ENCODE assay signal across 2 cellular contexts in the genomic region with DNA sequence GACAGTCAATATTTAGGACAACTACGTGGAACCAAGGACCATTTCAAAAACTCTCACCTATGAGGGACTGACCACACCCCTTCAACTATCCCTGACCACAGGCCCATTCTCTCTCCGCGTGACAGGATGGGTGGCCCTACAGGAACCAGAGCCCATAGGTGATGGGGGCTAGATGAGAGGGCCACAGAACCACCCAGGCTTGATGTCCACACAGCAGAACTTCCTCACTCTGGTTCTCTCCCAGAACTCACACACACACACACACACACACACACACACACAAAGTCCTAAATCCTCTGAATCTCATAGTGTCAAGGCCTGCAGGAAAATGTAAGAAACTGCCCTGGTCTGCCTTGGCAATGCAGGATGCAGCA.
TF ChIP-seq lines count a peak whose summit lies in the region.

No MANE protein-coding gene starts in this region.

TF ChIP-seq in HepG2, 621 proteins besides CTCF, POLR2A, EP300 and RAD21:
- 0 out of 2 replicates have a peak, but pooled peaks have one; percentile 15 for TF ChIP-seq ZNF225 (CRISPR knock-in tag; IDR thresholded peaks at IDR 0.05)
- TF ChIP-seq ZBTB7B (CRISPR knock-in tag; IDR thresholded peaks at IDR 0.05), result no peak
- 0 out of 2 replicates have a peak, but pooled peaks have one; percentile 6 for TF ChIP-seq ZNF605 (CRISPR knock-in tag; IDR thresholded peaks at IDR 0.05)
- 0 out of 2 replicates have a peak, but pooled peaks have one; percentile 35 for TF ChIP-seq SRY (CRISPR knock-in tag; IDR thresholded peaks at IDR 0.05)

TF ChIP-seq in GM12891, 5 proteins besides CTCF, POLR2A, EP300 and RAD21:
- TF ChIP-seq SPI1 (IDR thresholded peaks at IDR 0.05; ENCODE audit: low read depth, low read length) (no peak), POU2F2 (IDR thresholded peaks at IDR 0.05; ENCODE audit: low read depth, low read length) (no peak), POLR2AphosphoS5 (IDR thresholded peaks at IDR 0.05; ENCODE audit: low read depth, low read length) (no peak), TAF1 (IDR thresholded peaks at IDR 0.05; ENCODE audit: low read depth, low read length) (no peak), PAX5 (IDR thresholded peaks at IDR 0.05; ENCODE audit: insufficient read depth, low read length, severe bottlenecking) (no peak)
